ENCODE assay signal across 21 cellular contexts in the genomic region with DNA sequence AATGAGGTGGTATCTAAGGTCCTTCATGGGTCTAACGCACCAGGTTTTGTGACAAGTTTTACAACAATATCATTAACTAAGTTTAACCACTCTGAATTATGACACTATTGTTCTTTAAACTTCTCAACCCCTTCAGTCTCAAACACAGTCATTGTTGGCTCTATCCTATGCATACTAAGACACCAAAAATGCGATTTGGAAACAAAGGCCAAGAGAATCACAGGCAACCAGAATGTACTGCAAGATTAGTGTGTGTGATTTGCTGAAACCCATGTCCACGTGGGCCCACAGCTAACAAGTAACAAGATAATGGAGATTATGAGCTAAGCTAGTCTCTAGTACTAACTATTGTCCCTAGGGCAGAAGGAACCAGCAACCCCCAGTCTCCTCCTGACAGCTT.
A peak's percentile ranks its signal among the peaks of the same experiment; 100 is the strongest.
DNase-seq lines count a peak whose midpoint lies in the region; ATAC-seq, FAIRE-seq and TF ChIP-seq lines count a peak whose summit lies in the region.
"Had no signal": no experiment of that assay in that cellular context is flagged by ENCODE, and none has a peak within 500 bp of the region (broad histone marks: within the 10 kb centered on the region; RNA-seq: fewer than 3 reads in every experiment).

No MANE protein-coding gene starts in this region.

- no TSS peak for BruUV-seq in PC-3 (replicated peaks; lab: Mats Ljungman, UMichigan)

- H3K4me2 ChIP-seq in PC-3 (ENCODE audit: low read length) (peak overlapping the region; percentile 55), keratinocyte (ENCODE audit: control insufficient read depth, extremely low read depth, insufficient read depth, low read depth, low read length) (peak overlapping the region; percentile 42)
- H3K4me2 ChIP-seq: KMS-11 had no signal

- H3K27me3 ChIP-seq in PC-3 (ENCODE audit: low read length) (no peaks in the 10 kb centered on the region), keratinocyte (ENCODE audit: control insufficient read depth, extremely low read depth, insufficient read depth, low read length) (no peaks in the 10 kb centered on the region), tibial artery (no peaks in the 10 kb centered on the region)
- H3K27me3 ChIP-seq: BE2C had no signal

- H3F3A ChIP-seq in PC-3 (ENCODE audit: low read length, unreplicated experiment): no peaks in the 10 kb centered on the region

- H3K4me3 ChIP-seq in PC-3 (ENCODE audit: low read length): peak overlapping the region; percentile 17; the same call in 1 of the 2 replicates
- no peak overlapping the region for H3K4me3 ChIP-seq in keratinocyte (ENCODE audit: control insufficient read depth in 2 of 3, extremely low read depth in 1 of 3, insufficient read depth in 2 of 3, low read depth in 1 of 3, low read length in 3 of 3)
- no peak overlapping the region for H3K4me3 ChIP-seq in tibial artery
- H3K4me3 ChIP-seq: SK-N-MC had no signal

- peak overlapping the region; percentile 79 for H3K27ac ChIP-seq in C4-2B
- peak overlapping the region; percentile 32 for H3K27ac ChIP-seq in PC-3 (ENCODE audit: low read length)
- peak overlapping the region; percentile 40 for H3K27ac ChIP-seq in caudate nucleus (ENCODE audit: low read depth, low read length)
- H3K27ac ChIP-seq in keratinocyte (ENCODE audit: control insufficient read depth, insufficient read depth, low read length): peak overlapping the region; percentile 54
- H3K27ac ChIP-seq in tibial artery: no peak overlapping the region
- H3K27ac ChIP-seq: KMS-11, SK-N-MC had no signal

- no peak overlapping the region for H2AFZ ChIP-seq in PC-3 (ENCODE audit: low read length)
- H2AFZ ChIP-seq in keratinocyte (ENCODE audit: control insufficient read depth, low read length): no peak overlapping the region

- H3K79me2 ChIP-seq in PC-3 (ENCODE audit: low read length): no peaks in the 10 kb centered on the region
- no peaks in the 10 kb centered on the region for H3K79me2 ChIP-seq in keratinocyte (ENCODE audit: control insufficient read depth, insufficient read depth, low read length)

- H4K20me1 ChIP-seq in PC-3 (ENCODE audit: low read length) (no peaks in the 10 kb centered on the region), keratinocyte (ENCODE audit: control insufficient read depth, extremely low read depth, insufficient read depth, low read length) (no peaks in the 10 kb centered on the region)

- POLR2A ChIA-PET in PC-3 (lab: Charles Lee; ENCODE audit: unreplicated experiment): interaction anchor here (0.6 kb wide), 1 partner anchor 24 kb away, joined by 3 read pairs; no protein-coding TSS in a partner anchor

- intact Hi-C loops in PC-3 (cut with micrococcal nuclease) (no loop called here), tibial artery (cut with DNase I; ENCODE audit: low total_unique reads) (no loop called here)

- no peaks in the 10 kb centered on the region for H3K9me2 ChIP-seq in PC-3 (replicated peaks; ENCODE audit: low read length)

- no peak for FAIRE-seq in keratinocyte (lab: Jason Lieb, UNC)
- FAIRE-seq: D721Med, GM18507, HepG2 had no signal

- H3K9me3 ChIP-seq in PC-3 (ENCODE audit: low read length) (no peaks in the 10 kb centered on the region), keratinocyte (ENCODE audit: control insufficient read depth, low read depth, low read length) (no peaks in the 10 kb centered on the region), tibial artery (no peaks in the 10 kb centered on the region)
- H3K9me3 ChIP-seq: BE2C had no signal

- TF ChIP-seq CTCF in C4-2B (conservative IDR thresholded peaks at IDR 0.05): no peak
- TF ChIP-seq CTCF in PC-3 (conservative IDR thresholded peaks at IDR 0.05; ENCODE audit: low read depth, low read length): no peak
- TF ChIP-seq CTCF in keratinocyte (optimal IDR thresholded peaks at IDR 0.05 in 1 of 3, IDR thresholded peaks at IDR 0.05 in 1 of 3, conservative IDR thresholded peaks at IDR 0.05 in 1 of 3; ENCODE audit: extremely low read depth in 1 of 3, insufficient read depth in 2 of 3, low read length in 3 of 3): no peak
- TF ChIP-seq CTCF in tibial artery (IDR thresholded peaks at IDR 0.05): no peak

- H3K9ac ChIP-seq in PC-3 (ENCODE audit: low read length) (no peak overlapping the region), keratinocyte (ENCODE audit: control insufficient read depth, extremely low read depth, insufficient read depth, low read length) (no peak overlapping the region)
- H3K9ac ChIP-seq: KMS-11 had no signal

- H3K4me1 ChIP-seq in PC-3 (ENCODE audit: insufficient read depth, low read length) (peaks cover 39% of the 10 kb centered on the region), keratinocyte (ENCODE audit: control insufficient read depth, extremely low read depth, insufficient read depth, low read length) (peaks cover 43% of the 10 kb centered on the region), tibial artery (peaks cover 0 to 13% (median 9%) of the 10 kb centered on the region in 4 donors)
- H3K4me1 ChIP-seq: BE2C had no signal

- no peaks in the 10 kb centered on the region for H3K9me1 ChIP-seq in keratinocyte (ENCODE audit: control insufficient read depth, extremely low read depth, insufficient read depth, low read length)

- CTCF ChIA-PET in PC-3 (lab: Charles Lee): no interaction called here

- no peak for DNase-seq in PC-3
- no peak for DNase-seq in caudate nucleus (lab: John Stamatoyannopoulos, UW)
- no peak for DNase-seq in keratinocyte (ENCODE audit: low read depth, low spot score)
- no peak for DNase-seq in tibial artery
- DNase-seq in DMS 273 (lab: John Stamatoyannopoulos, UW; ENCODE audit: unreplicated experiment): no peak
- DNase-seq: 8988T; BE2C; CD4-positive, alpha-beta memory T cell; DMS79 treated with DMSO at 0.1 percent for 48 hours; H7; NCI-H1105; NCI-H187; NCI-H446 had no signal

- H3K36me3 ChIP-seq in PC-3 (ENCODE audit: low read depth, low read length) (no peaks in the 10 kb centered on the region), keratinocyte (ENCODE audit: control insufficient read depth in 2 of 2, extremely low read depth in 1 of 2, insufficient read depth in 2 of 2, low read length in 2 of 2) (no peaks in the 10 kb centered on the region), tibial artery (no peaks in the 10 kb centered on the region)
- H3K36me3 ChIP-seq: BE2C had no signal

- ATAC-seq in PC-3 (no peak), GM18511 (IDR thresholded peaks at IDR 0.05; ENCODE audit: unreplicated experiment) (no peak), GM19467 (IDR thresholded peaks at IDR 0.05; ENCODE audit: unreplicated experiment) (no peak)
- ATAC-seq: HepG2 had no signal

- dilution Hi-C loops in keratinocyte (cut with MboI; ENCODE audit: extremely low pct_ligation_motif_present, low sequenced_read_pairs): no loop called here

Comparison
In these comparisons a context has a peak if more than half of its experiments do, and no peak if none do; other contexts are left out.
1. H3K27ac ChIP-seq: peak in C4-2B (single experiment), PC-3 (single experiment), caudate nucleus (single experiment) and keratinocyte (single experiment); none in tibial artery (0 of 2).